In the genomic region with DNA sequence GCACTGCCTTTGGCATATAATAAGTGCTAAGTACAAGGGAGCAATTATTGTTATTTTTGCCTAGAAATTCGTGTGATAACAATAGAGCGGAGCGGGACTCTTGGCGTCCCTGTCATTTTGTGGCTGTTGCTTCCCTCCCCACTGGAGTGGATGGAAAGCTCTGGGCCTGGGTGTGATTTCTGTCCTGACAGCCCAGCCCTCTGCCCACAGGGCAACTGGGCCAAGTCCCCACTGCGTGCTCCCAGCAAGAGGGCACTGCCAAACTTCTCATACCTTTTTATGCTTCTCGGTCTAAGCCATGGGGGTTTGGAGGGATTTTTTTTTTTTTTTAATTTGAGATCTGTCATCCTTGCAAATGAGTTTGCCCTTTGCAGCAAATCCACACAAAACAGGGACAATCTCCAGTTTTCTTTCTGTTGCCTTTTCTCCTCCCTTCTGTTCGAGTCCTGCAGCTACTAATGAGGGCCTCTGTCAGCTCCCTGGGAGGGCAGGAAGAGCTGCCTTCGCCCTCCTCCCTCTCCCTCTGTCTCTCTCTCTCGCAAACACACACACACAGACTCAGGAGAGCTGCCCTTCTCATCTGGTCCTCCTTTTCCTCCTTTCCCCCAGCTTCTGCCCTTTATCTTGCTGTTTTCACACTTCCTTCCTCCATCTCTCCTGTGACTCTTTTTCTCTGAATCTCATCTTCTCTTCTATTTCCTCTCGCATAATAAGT, we compare ENCODE assay signal across 11 cellular contexts.
DNase-seq lines count a peak whose midpoint lies in the region; ATAC-seq and TF ChIP-seq lines count a peak whose summit lies in the region.
"Had no signal": no experiment of that assay in that cellular context is flagged by ENCODE, and none has a peak within 500 bp of the region (broad histone marks: within the 10 kb centered on the region; RNA-seq: fewer than 3 reads in every experiment).

No MANE protein-coding gene starts in this region.

- peaks cover 26% of the 10 kb centered on the region for H3K4me1 Mint-ChIP-seq in mesothelial cell of epicardium

- no peaks in the 10 kb centered on the region for H3K36me3 Mint-ChIP-seq in mesothelial cell of epicardium

- H3K27ac Mint-ChIP-seq in mesothelial cell of epicardium = peak overlapping the region; percentile 5

- H3K9ac ChIP-seq in mammary epithelial cell (ENCODE audit: insufficient read depth, low read length) = no peak overlapping the region

- DNase-seq in DMS 273 (lab: John Stamatoyannopoulos, UW; ENCODE audit: unreplicated experiment) (peak; percentile 73), mammary epithelial cell (no peak), mesothelial cell of epicardium (ENCODE audit: low spot score in 2 of 2, unreplicated experiment in 2 of 2) (no peak), occipital lobe (lab: John Stamatoyannopoulos, UW) (no peak), ACHN (no peak), caudate nucleus (lab: John Stamatoyannopoulos, UW) (no peak), GM20000 (ENCODE audit: low spot score) (no peak)
- DNase-seq: esophagus squamous epithelium, KBM-7, NCI-H345 had no signal

- no peaks in the 10 kb centered on the region for H3K27me3 ChIP-seq in mammary epithelial cell (ENCODE audit: insufficient read depth, low read length)
- H3K27me3 ChIP-seq: esophagus squamous epithelium had no signal

- no peaks in the 10 kb centered on the region for H3K9me3 ChIP-seq in mammary epithelial cell (replicated peaks; ENCODE audit: insufficient read depth, low read length)
- H3K9me3 ChIP-seq: esophagus squamous epithelium had no signal

- intact Hi-C loops in mammary epithelial cell (cut with micrococcal nuclease) = no loop called here

- no peak overlapping the region for H3K4me3 ChIP-seq in mammary epithelial cell (replicated peaks in 1 of 3; ENCODE audit: insufficient read depth in 1 of 3, low read depth in 2 of 3, low read length in 3 of 3)
- H3K4me3 ChIP-seq: esophagus squamous epithelium had no signal

- no peak for TF ChIP-seq CTCF in mammary epithelial cell (conservative IDR thresholded peaks at IDR 0.05 in 1 of 2, IDR thresholded peaks at IDR 0.05 in 1 of 2; ENCODE audit: extremely low read depth in 1 of 2, insufficient read depth in 1 of 2, low read depth in 1 of 2, low read length in 2 of 2)
- no peak for TF ChIP-seq CTCF in mesothelial cell of epicardium (IDR thresholded peaks at IDR 0.05; ENCODE audit: unreplicated experiment)
- TF ChIP-seq CTCF in GM20000 (IDR thresholded peaks at IDR 0.05; ENCODE audit: extremely low read depth, missing control alignments) = no peak

- no peaks in the 10 kb centered on the region for H3K79me2 ChIP-seq in mammary epithelial cell (ENCODE audit: insufficient read depth, low read length)

- in situ Hi-C loops in mammary epithelial cell (cut with MboI; ENCODE audit: low sequenced_read_pairs in 2 of 2) = no loop called here
- in situ Hi-C loops in ACHN (cut with HindIII; ENCODE audit: low pct_ligation_motif_present, low pct_unique_long_range_greater_than_20kb, low sequenced_read_pairs) = no loop called here

- CTCF ChIA-PET in mammary epithelial cell (lab: Charles Lee; ENCODE audit: low non-redundant PET) = no interaction called here

- H3K36me3 ChIP-seq in mammary epithelial cell (ENCODE audit: insufficient read depth, low read length) = no peaks in the 10 kb centered on the region
- H3K36me3 ChIP-seq: esophagus squamous epithelium had no signal

- no peaks in the 10 kb centered on the region for H4K20me1 ChIP-seq in mammary epithelial cell (ENCODE audit: insufficient read depth, low read length)

- H2AFZ ChIP-seq in mammary epithelial cell (ENCODE audit: low read depth, low read length) = peak overlapping the region; percentile 16

- dilution Hi-C loops in mammary epithelial cell (cut with HindIII; ENCODE audit: low sequenced_read_pairs) = no loop called here

- peak; percentile 22 for ATAC-seq in HG03432 (IDR thresholded peaks at IDR 0.05; ENCODE audit: unreplicated experiment)

- H3K4me1 ChIP-seq in mammary epithelial cell (ENCODE audit: insufficient read depth, low read length) = peaks cover 5% of the 10 kb centered on the region
- H3K4me1 ChIP-seq: esophagus squamous epithelium had no signal

- no peaks in the 10 kb centered on the region for H3K9me3 Mint-ChIP-seq in mesothelial cell of epicardium

- H3K4me2 ChIP-seq in mammary epithelial cell (ENCODE audit: insufficient read depth, low read depth, low read length) = no peak overlapping the region

- H3K27ac ChIP-seq in mammary epithelial cell (ENCODE audit: insufficient read depth, low read depth, low read length) (no peak overlapping the region), caudate nucleus (ENCODE audit: low read depth, low read length) (no peak overlapping the region)
- H3K27ac ChIP-seq: esophagus squamous epithelium had no signal

- BruUV-seq in mammary epithelial cell (replicated peaks; lab: Mats Ljungman, UMichigan) = no TSS peak

- H3K27me3 Mint-ChIP-seq in mesothelial cell of epicardium (ENCODE audit: low read depth) = no peaks in the 10 kb centered on the region

- no peak overlapping the region for H3K4me3 Mint-ChIP-seq in mesothelial cell of epicardium

- WGBS in mammary epithelial cell (ENCODE audit: low coverage, missing lambda C conversion rate) = 81% methylated on average over 10 of the region's 10 CpGs
